ENCODE assay signal across 1 cellular context in the genomic region with DNA sequence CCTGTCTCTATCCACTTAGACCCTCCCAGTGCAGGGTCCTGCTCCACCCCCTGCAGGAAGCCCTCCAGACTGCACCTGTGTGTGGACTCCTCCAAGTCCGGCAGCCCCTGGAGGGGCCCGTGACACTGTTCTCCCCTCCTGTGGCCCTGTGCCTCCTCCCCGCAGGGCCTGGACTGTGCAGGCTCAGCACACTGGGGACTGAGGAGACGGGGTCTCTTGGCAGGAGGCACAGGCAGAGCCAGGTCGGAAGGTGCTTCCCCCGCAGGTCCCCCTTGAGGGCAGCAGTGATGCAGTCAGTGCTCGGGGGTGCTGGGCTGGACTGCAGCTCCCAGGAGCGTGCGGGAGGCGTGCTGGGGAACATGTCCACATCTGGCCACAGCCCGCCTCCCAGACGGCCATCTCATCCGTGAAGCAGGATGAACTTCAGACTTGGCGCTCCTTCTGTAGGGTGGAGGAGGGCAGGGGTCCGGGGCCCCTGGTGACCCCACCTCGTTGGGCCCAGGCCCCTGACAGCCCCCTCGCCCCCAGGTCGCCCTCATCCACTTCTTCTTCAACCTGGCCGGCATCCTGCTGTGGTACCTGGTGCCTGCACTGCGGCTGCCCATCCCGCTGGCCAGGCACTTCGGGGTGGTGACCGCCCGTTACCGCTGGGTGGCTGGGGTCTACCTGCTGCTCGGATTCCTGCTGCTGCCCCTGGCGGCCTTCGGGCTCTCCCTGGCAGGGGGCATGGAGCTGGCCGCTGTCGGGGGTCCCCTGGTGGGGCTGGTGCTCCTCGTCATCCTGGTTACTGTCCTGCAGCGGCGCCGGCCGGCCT.
TF ChIP-seq lines count a peak whose summit lies in the region.

No MANE protein-coding gene starts in this region.

TF ChIP-seq in HepG2, 621 proteins besides CTCF, POLR2A, EP300 and RAD21 (continued from another document and continues in another):
- peak; percentile 19; the same call in 1 of the 2 replicates for TF ChIP-seq ZNF678 (CRISPR knock-in tag; IDR thresholded peaks at IDR 0.05)
- 0 out of 2 replicates have a peak, but pooled peaks have one; percentile 14 for TF ChIP-seq ZNF350 (CRISPR knock-in tag; IDR thresholded peaks at IDR 0.05; ENCODE audit: borderline replicate concordance, low read depth)
- TF ChIP-seq ZNF331 (CRISPR knock-in tag; IDR thresholded peaks at IDR 0.05), result 0 out of 2 replicates have a peak, but pooled peaks have one; percentile 18
- no peak for TF ChIP-seq TBL1XR1 (IDR thresholded peaks at IDR 0.05; ENCODE audit: borderline replicate concordance, low read length, partially characterized antibody)
- peak; percentile 82; the same call in 1 of the 2 replicates for TF ChIP-seq SNAI1 (CRISPR knock-in tag; IDR thresholded peaks at IDR 0.05; ENCODE audit: borderline replicate concordance)
- peak; percentile 69 for TF ChIP-seq ZNF619 (CRISPR knock-in tag; IDR thresholded peaks at IDR 0.05)
- TF ChIP-seq HNRNPL (IDR thresholded peaks at IDR 0.05; ENCODE audit: low read depth, low read length), result 0 out of 2 replicates have a peak, but pooled peaks have one; percentile 13
- no peak for TF ChIP-seq POGZ (CRISPR knock-in tag; IDR thresholded peaks at IDR 0.05)
- no peak for TF ChIP-seq MTF2 (CRISPR knock-in tag; IDR thresholded peaks at IDR 0.05; ENCODE audit: borderline replicate concordance)
- peak; percentile 22; the same call in 1 of the 2 replicates for TF ChIP-seq ZNF605 (CRISPR knock-in tag; IDR thresholded peaks at IDR 0.05)
- TF ChIP-seq ZNF773 (CRISPR knock-in tag; IDR thresholded peaks at IDR 0.05; ENCODE audit: borderline replicate concordance), result peak; percentile 52; the same call in 1 of the 2 replicates
- TF ChIP-seq, protein P1, sequence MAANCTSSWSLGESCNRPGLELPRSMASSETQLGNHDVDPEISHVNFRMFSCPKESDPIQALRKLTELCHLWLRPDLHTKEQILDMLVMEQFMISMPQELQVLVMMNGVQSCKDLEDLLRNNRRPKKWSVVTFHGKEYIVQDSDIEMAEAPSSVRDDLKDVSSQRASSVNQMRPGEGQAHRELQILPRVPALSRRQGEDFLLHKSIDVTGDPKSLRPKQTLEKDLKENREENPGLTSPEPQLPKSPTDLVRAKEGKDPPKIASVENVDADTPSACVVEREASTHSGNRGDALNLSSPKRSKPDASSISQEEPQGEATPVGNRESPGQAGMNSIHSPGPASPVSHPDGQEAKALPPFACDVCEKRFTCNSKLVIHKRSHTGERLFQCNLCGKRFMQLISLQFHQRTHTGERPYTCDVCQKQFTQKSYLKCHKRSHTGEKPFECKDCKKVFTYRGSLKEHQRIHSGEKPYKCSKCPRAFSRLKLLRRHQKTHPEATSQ (CRISPR knock-in tag; IDR thresholded peaks at IDR 0.05; ENCODE audit: borderline replicate concordance), result 0 out of 2 replicates have a peak, but pooled peaks have one; percentile 43
- TF ChIP-seq, protein P2, sequence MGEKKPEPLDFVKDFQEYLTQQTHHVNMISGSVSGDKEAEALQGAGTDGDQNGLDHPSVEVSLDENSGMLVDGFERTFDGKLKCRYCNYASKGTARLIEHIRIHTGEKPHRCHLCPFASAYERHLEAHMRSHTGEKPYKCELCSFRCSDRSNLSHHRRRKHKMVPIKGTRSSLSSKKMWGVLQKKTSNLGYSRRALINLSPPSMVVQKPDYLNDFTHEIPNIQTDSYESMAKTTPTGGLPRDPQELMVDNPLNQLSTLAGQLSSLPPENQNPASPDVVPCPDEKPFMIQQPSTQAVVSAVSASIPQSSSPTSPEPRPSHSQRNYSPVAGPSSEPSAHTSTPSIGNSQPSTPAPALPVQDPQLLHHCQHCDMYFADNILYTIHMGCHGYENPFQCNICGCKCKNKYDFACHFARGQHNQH (CRISPR knock-in tag; IDR thresholded peaks at IDR 0.05), result peak; percentile 56; the same call in 1 of the 2 replicates
- TF ChIP-seq BRD4 (CRISPR knock-in tag; IDR thresholded peaks at IDR 0.05), result peak; percentile 54; the same call in 1 of the 2 replicates
- peak; percentile 66; the same call in 1 of the 2 replicates for TF ChIP-seq GATAD1 (CRISPR knock-in tag; IDR thresholded peaks at IDR 0.05)
- peak; percentile 19; the same call in 1 of the 2 replicates for TF ChIP-seq CBFB (CRISPR knock-in tag; IDR thresholded peaks at IDR 0.05)
- peak; percentile 61; the same call in 1 of the 2 replicates for TF ChIP-seq HES4 (CRISPR knock-in tag; IDR thresholded peaks at IDR 0.05; ENCODE audit: borderline replicate concordance)
- TF ChIP-seq MAZ (IDR thresholded peaks at IDR 0.05; ENCODE audit: borderline replicate concordance, low read depth, low read length), result no peak
- peak; percentile 64 for TF ChIP-seq MAZ (CRISPR knock-in tag; IDR thresholded peaks at IDR 0.05; ENCODE audit: low read depth)
- no peak for TF ChIP-seq HHEX (CRISPR knock-in tag; IDR thresholded peaks at IDR 0.05)
- TF ChIP-seq FOXK1 (CRISPR knock-in tag; IDR thresholded peaks at IDR 0.05; ENCODE audit: borderline replicate concordance, low read depth), result no peak
- no peak for TF ChIP-seq SCMH1 (CRISPR knock-in tag; IDR thresholded peaks at IDR 0.05; ENCODE audit: borderline replicate concordance)
- TF ChIP-seq ZSCAN21 (CRISPR knock-in tag; IDR thresholded peaks at IDR 0.05; ENCODE audit: borderline replicate concordance), result peak; percentile 29; the same call in 1 of the 2 replicates
- TF ChIP-seq ZNF879 (CRISPR knock-in tag; IDR thresholded peaks at IDR 0.05), result no peak
- TF ChIP-seq JUND (CRISPR knock-in tag; IDR thresholded peaks at IDR 0.05), result no peak
- 0 out of 2 replicates have a peak, but pooled peaks have one; percentile 79 for TF ChIP-seq ZNF234 (CRISPR knock-in tag; conservative IDR thresholded peaks at IDR 0.05)
- TF ChIP-seq ZNF564 (CRISPR knock-in tag; IDR thresholded peaks at IDR 0.05), result peak; percentile 47; the same call in 1 of the 2 replicates
- TF ChIP-seq KLF6 (CRISPR knock-in tag; IDR thresholded peaks at IDR 0.05), result 0 out of 2 replicates have a peak, but pooled peaks have one; percentile 2
- TF ChIP-seq ZNF574 (CRISPR knock-in tag; IDR thresholded peaks at IDR 0.05), result peak; percentile 54; the same call in 1 of the 2 replicates
- TF ChIP-seq RARA (CRISPR knock-in tag; IDR thresholded peaks at IDR 0.05), result peak; percentile 45; the same call in 1 of the 2 replicates
- TF ChIP-seq RXRB (CRISPR knock-in tag; IDR thresholded peaks at IDR 0.05; ENCODE audit: borderline replicate concordance), result peak; percentile 30; the same call in 1 of the 2 replicates
- TF ChIP-seq CBX5 (CRISPR knock-in tag; IDR thresholded peaks at IDR 0.05; ENCODE audit: borderline replicate concordance), result no peak
- TF ChIP-seq MNT (IDR thresholded peaks at IDR 0.05), result 0 out of 2 replicates have a peak, but pooled peaks have one; percentile 4
- TF ChIP-seq, protein P3, sequence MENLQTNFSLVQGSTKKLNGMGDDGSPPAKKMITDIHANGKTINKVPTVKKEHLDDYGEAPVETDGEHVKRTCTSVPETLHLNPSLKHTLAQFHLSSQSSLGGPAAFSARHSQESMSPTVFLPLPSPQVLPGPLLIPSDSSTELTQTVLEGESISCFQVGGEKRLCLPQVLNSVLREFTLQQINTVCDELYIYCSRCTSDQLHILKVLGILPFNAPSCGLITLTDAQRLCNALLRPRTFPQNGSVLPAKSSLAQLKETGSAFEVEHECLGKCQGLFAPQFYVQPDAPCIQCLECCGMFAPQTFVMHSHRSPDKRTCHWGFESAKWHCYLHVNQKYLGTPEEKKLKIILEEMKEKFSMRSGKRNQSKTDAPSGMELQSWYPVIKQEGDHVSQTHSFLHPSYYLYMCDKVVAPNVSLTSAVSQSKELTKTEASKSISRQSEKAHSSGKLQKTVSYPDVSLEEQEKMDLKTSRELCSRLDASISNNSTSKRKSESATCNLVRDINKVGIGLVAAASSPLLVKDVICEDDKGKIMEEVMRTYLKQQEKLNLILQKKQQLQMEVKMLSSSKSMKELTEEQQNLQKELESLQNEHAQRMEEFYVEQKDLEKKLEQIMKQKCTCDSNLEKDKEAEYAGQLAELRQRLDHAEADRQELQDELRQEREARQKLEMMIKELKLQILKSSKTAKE (CRISPR knock-in tag; IDR thresholded peaks at IDR 0.05; ENCODE audit: borderline replicate concordance), result peak; percentile 56; the same call in 1 of the 2 replicates
- TF ChIP-seq BHLHE40 (IDR thresholded peaks at IDR 0.05; ENCODE audit: low read length), result peak; percentile 61; the same call in 1 of the 2 replicates
- TF ChIP-seq MIER3 (CRISPR knock-in tag; IDR thresholded peaks at IDR 0.05; ENCODE audit: borderline replicate concordance), result peak; percentile 25; the same call in 1 of the 2 replicates
- peak; percentile 38; the same call in 1 of the 2 replicates for TF ChIP-seq HNF4A (CRISPR knock-in tag; IDR thresholded peaks at IDR 0.05)
- peak; percentile 67 for TF ChIP-seq ZNF18 (CRISPR knock-in tag; IDR thresholded peaks at IDR 0.05; ENCODE audit: insufficient replicate concordance)
- 0 out of 2 replicates have a peak, but pooled peaks have one; percentile 12 for TF ChIP-seq KLF12 (CRISPR knock-in tag; IDR thresholded peaks at IDR 0.05; ENCODE audit: borderline replicate concordance)
- TF ChIP-seq ZNF703 (CRISPR knock-in tag; IDR thresholded peaks at IDR 0.05; ENCODE audit: borderline replicate concordance), result no peak
- TF ChIP-seq ZFAT (CRISPR knock-in tag; conservative IDR thresholded peaks at IDR 0.05), result no peak
- TF ChIP-seq SRY (CRISPR knock-in tag; IDR thresholded peaks at IDR 0.05), result peak; percentile 8; the same call in 1 of the 2 replicates
- TF ChIP-seq KMT2B (CRISPR knock-in tag; IDR thresholded peaks at IDR 0.05), result 0 out of 2 replicates have a peak, but pooled peaks have one; percentile 9
- no peak for TF ChIP-seq PITX1 (CRISPR knock-in tag; IDR thresholded peaks at IDR 0.05)
- peak; percentile 35; the same call in 1 of the 2 replicates for TF ChIP-seq THAP11 (CRISPR knock-in tag; IDR thresholded peaks at IDR 0.05)
- TF ChIP-seq ZNF235 (CRISPR knock-in tag; IDR thresholded peaks at IDR 0.05; ENCODE audit: borderline replicate concordance), result 0 out of 2 replicates have a peak, but pooled peaks have one; percentile 20
- TF ChIP-seq ARNTL (CRISPR knock-in tag; IDR thresholded peaks at IDR 0.05), result peak; percentile 50; the same call in 1 of the 2 replicates
- peak; percentile 57 for TF ChIP-seq ZFP36 (IDR thresholded peaks at IDR 0.05; ENCODE audit: borderline replicate concordance, low read depth, low read length, partially characterized antibody)
- TF ChIP-seq SNRNP70 (IDR thresholded peaks at IDR 0.05; ENCODE audit: low read depth, low read length), result no peak
- TF ChIP-seq NCOA1 (CRISPR knock-in tag; IDR thresholded peaks at IDR 0.05), result 0 out of 2 replicates have a peak, but pooled peaks have one; percentile 23
- TF ChIP-seq, protein P4, sequence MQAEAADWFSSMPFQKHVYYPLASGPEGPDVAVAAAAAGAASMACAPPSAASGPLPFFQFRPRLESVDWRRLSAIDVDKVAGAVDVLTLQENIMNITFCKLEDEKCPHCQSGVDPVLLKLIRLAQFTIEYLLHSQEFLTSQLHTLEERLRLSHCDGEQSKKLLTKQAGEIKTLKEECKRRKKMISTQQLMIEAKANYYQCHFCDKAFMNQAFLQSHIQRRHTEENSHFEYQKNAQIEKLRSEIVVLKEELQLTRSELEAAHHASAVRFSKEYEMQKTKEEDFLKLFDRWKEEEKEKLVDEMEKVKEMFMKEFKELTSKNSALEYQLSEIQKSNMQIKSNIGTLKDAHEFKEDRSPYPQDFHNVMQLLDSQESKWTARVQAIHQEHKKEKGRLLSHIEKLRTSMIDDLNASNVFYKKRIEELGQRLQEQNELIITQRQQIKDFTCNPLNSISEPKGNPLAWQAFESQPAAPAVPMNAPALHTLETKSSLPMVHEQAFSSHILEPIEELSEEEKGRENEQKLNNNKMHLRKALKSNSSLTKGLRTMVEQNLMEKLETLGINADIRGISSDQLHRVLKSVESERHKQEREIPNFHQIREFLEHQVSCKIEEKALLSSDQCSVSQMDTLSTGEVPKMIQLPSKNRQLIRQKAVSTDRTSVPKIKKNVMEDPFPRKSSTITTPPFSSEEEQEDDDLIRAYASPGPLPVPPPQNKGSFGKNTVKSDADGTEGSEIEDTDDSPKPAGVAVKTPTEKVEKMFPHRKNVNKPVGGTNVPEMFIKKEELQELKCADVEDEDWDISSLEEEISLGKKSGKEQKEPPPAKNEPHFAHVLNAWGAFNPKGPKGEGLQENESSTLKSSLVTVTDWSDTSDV (CRISPR knock-in tag; IDR thresholded peaks at IDR 0.05), result no peak
